In genomic region chr9:97321681-97322080, GRCh38 we compare ENCODE assay signal across 1 cellular context.
TF ChIP-seq lines count a peak whose summit lies in the region.

No MANE protein-coding gene starts in this region.

TF ChIP-seq in HepG2, 621 proteins besides CTCF, POLR2A, EP300 and RAD21:
- TF ChIP-seq PLRG1 (conservative IDR thresholded peaks at IDR 0.05), result no peak
- peak; percentile 31; the same call in 1 of the 2 replicates for TF ChIP-seq MNT (IDR thresholded peaks at IDR 0.05)
